In the genomic region with DNA sequence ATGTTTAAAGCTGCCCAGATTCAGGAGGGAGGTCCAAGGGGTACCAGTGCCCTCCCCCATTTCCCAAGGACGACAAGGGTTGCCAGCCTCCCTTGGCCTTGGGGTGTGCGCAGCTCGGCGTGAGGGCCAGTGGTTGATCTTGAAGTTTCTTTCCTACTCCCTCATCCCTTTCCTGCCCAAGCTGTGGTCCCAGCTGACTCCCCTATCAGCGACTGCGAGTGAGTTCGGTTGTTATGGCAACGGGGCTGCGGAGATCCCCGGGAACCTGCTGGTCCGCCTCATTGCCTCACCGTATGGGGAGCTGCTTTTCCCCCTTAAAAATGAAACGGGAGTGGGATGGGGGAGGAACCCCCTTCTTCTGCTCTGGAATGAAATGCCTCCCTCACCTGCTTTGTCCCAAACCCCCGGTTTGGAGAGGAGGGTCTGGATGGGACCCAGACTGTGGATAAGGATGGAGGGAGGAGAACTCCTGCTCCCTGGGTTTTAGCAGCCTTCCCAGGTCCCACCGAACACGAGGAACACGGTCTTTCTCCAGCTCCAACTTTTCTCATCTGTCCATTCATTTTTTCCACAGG, we compare ENCODE assay signal across 7 cellular contexts. TPM values are rescaled to one million over a fixed set of nuclear protein-coding genes. Genes with fewer than 3 reads are reported as not detected.
DNase-seq lines count a peak whose midpoint lies in the region; ATAC-seq and TF ChIP-seq lines count a peak whose summit lies in the region.
"Not testable (repeated sequence)": the region's sequence is repeated elsewhere in the genome, so short reads cannot be mapped to it uniquely, and the experiment has no call there.

No MANE protein-coding gene starts in this region.

- H3F3A ChIP-seq in neural cell (ENCODE audit: insufficient read depth, low read length, poor library complexity, severe bottlenecking): not testable (repeated sequence)

- H3K4me1 ChIP-seq in Caco-2; iPS-18a (ENCODE audit: control insufficient read depth, low read depth, low read length): not testable (repeated sequence)

- not testable (repeated sequence) for H3K27ac ChIP-seq in dorsolateral prefrontal cortex; iPS-18a (ENCODE audit: low read length)
- H3K27ac ChIP-seq in neural cell (ENCODE audit: low read length): peak overlapping the region; percentile 51

- intact Hi-C loops in Caco-2 (cut with micrococcal nuclease; ENCODE audit: unreplicated experiment); activated CD8-positive, alpha-beta T cell treated with anti-CD3 and anti-CD28 coated beads for 36 hours (cut with micrococcal nuclease); dorsolateral prefrontal cortex (cut with DNase I): not testable (repeated sequence)

- not testable (repeated sequence) for H2AFZ ChIP-seq in neural cell (ENCODE audit: low read depth, low read length)

- not testable (repeated sequence) for H3K27me3 ChIP-seq in Caco-2 (replicated peaks; ENCODE audit: control insufficient read depth, insufficient read depth, low read length); dorsolateral prefrontal cortex; iPS-18a (ENCODE audit: control insufficient read depth, insufficient read depth, low read length); neural cell (ENCODE audit: insufficient read depth, low read depth, low read length)

- H4K20me1 ChIP-seq in neural cell (ENCODE audit: insufficient read depth): not testable (repeated sequence)

- H3K27me3 Mint-ChIP-seq in Caco-2 (ENCODE audit: insufficient read depth, unreplicated experiment); activated CD8-positive, alpha-beta T cell treated with anti-CD3 and anti-CD28 coated beads for 36 hours: not testable (repeated sequence)

- DNase-seq in Caco-2: peak; percentile 36 to 50
- peak; percentile 65 for DNase-seq in NCI-H1105 treated with DMSO at 0.1 percent for 48 hours (lab: John Stamatoyannopoulos, UW)
- DNase-seq in NCI-H82 (lab: John Stamatoyannopoulos, UW): peak; percentile 72
- DNase-seq in activated CD8-positive, alpha-beta T cell treated with anti-CD3 and anti-CD28 coated beads for 36 hours: peak; percentile 31
- DNase-seq in dorsolateral prefrontal cortex: peak in 6 of 10 donors; percentile 24 to 59 (median 42)

- not testable (repeated sequence) for TF ChIP-seq EP300 in neural cell (conservative IDR thresholded peaks at IDR 0.05; ENCODE audit: poor library complexity, severe bottlenecking)

- CTCF ChIA-PET in Caco-2 (lab: Charles Lee); activated CD8-positive, alpha-beta T cell treated with anti-CD3 and anti-CD28 coated beads for 36 hours (lab: Charles Lee): not testable (repeated sequence)

- BruUV-seq in Caco-2 (replicated peaks; lab: Mats Ljungman, UMichigan): not testable (repeated sequence)

- TF ChIP-seq RAD21 in neural cell (conservative IDR thresholded peaks at IDR 0.05): not testable (repeated sequence)

- ATAC-seq in activated CD8-positive, alpha-beta T cell treated with anti-CD3 and anti-CD28 coated beads for 36 hours: not testable (repeated sequence)

- not testable (repeated sequence) for H3K9me3 ChIP-seq in Caco-2; iPS-18a (ENCODE audit: control insufficient read depth, low read depth, low read length); neural cell (ENCODE audit: low read length)

- not testable (repeated sequence) for H3K4me2 ChIP-seq in neural cell (ENCODE audit: low read length)

- H3K9me3 Mint-ChIP-seq in Caco-2 (ENCODE audit: unreplicated experiment); activated CD8-positive, alpha-beta T cell treated with anti-CD3 and anti-CD28 coated beads for 36 hours: not testable (repeated sequence)

- POLR2A ChIA-PET in Caco-2 (lab: Charles Lee); activated CD8-positive, alpha-beta T cell treated with anti-CD3 and anti-CD28 coated beads for 36 hours (lab: Charles Lee): not testable (repeated sequence)

- not testable (repeated sequence) for H3K9me2 ChIP-seq in neural cell (ENCODE audit: insufficient read depth, low read length)

- H3K36me3 ChIP-seq in Caco-2 (ENCODE audit: control insufficient read depth, insufficient read depth, low read length); iPS-18a (ENCODE audit: control insufficient read depth, low read depth, low read length); neural cell (ENCODE audit: insufficient read depth, low read length): not testable (repeated sequence)

- not testable (repeated sequence) for H3K36me3 Mint-ChIP-seq in Caco-2 (ENCODE audit: insufficient read depth, unreplicated experiment); activated CD8-positive, alpha-beta T cell treated with anti-CD3 and anti-CD28 coated beads for 36 hours (ENCODE audit: low read depth)

- not testable (repeated sequence) for H3K79me2 ChIP-seq in neural cell (replicated peaks; ENCODE audit: insufficient read depth, low read length)

- H3K4me3 Mint-ChIP-seq in Caco-2 (ENCODE audit: unreplicated experiment); activated CD8-positive, alpha-beta T cell treated with anti-CD3 and anti-CD28 coated beads for 36 hours: not testable (repeated sequence)

- not testable (repeated sequence) for TF ChIP-seq CTCF in Caco-2 (IDR thresholded peaks at IDR 0.05; ENCODE audit: insufficient read depth in 1 of 2, low read depth in 1 of 2, low read length in 1 of 2, severe bottlenecking in 1 of 2, unreplicated experiment in 1 of 2); activated CD8-positive, alpha-beta T cell treated with anti-CD3 and anti-CD28 coated beads for 36 hours (IDR thresholded peaks at IDR 0.05); dorsolateral prefrontal cortex (IDR thresholded peaks at IDR 0.05 in 54 of 56, conservative IDR thresholded peaks at IDR 0.05 in 2 of 56; ENCODE audit: low read depth in 1 of 56, partially characterized antibody in 56 of 56); neural cell (IDR thresholded peaks at IDR 0.05; ENCODE audit: poor library complexity, severe bottlenecking)

- H3K4me3 ChIP-seq in Caco-2 (ENCODE audit: low read depth, low read length): not testable (repeated sequence)
- H3K4me3 ChIP-seq in dorsolateral prefrontal cortex (peak overlapping the region in 7 of 59 donors; percentile 6 to 23 (median 10)), iPS-18a (ENCODE audit: low read length) (peak overlapping the region; percentile 13), neural cell (ENCODE audit: low read length) (peak overlapping the region; percentile 58)

- H3K4me1 Mint-ChIP-seq in Caco-2 (ENCODE audit: low read depth, unreplicated experiment): not testable (repeated sequence)
- H3K4me1 Mint-ChIP-seq in activated CD8-positive, alpha-beta T cell treated with anti-CD3 and anti-CD28 coated beads for 36 hours (ENCODE audit: low read depth): peaks cover 15% of the 10 kb centered on the region

- not testable (repeated sequence) for H3K9ac ChIP-seq in iPS-18a (ENCODE audit: low read length)
- H3K9ac ChIP-seq in neural cell (ENCODE audit: low read length): peak overlapping the region; percentile 34

- not testable (repeated sequence) for H3K27ac Mint-ChIP-seq in Caco-2 (ENCODE audit: unreplicated experiment); activated CD8-positive, alpha-beta T cell treated with anti-CD3 and anti-CD28 coated beads for 36 hours

TF ChIP-seq in neural cell, 6 proteins besides CTCF, POLR2A, EP300 and RAD21:
- peak; percentile 46 for TF ChIP-seq MXI1 (conservative IDR thresholded peaks at IDR 0.05; ENCODE audit: poor library complexity, severe bottlenecking)
- TF ChIP-seq SMC3 (conservative IDR thresholded peaks at IDR 0.05; ENCODE audit: poor library complexity): peak; percentile 43
TF ChIP-seq in neural cell: peak in this region for 2; not testable (repeated sequence) for 4.

RNA-seq across cellular contexts. Expression of a gene that starts 47.9 kb away (rescaled TPM):
- 16.9 and 17.6 TPM in 2 replicates for total RNA-seq in Caco-2 (2022)
- 10 to 100 TPM; 11.8 to 14.5 TPM for total RNA-seq in activated CD8-positive, alpha-beta T cell treated with anti-CD3 and anti-CD28 coated beads for 36 hours
- total RNA-seq in dorsolateral prefrontal cortex: 100 to 1,000 TPM in 119 of 120 experiments, 10 to 100 TPM in 1; 90.1 to 295 (median 174) TPM
- polyA plus RNA-seq in neural cell: 22.2 and 28.5 TPM in 2 replicates
- polyA minus RNA-seq in neural cell: 90.3 and 92.8 TPM in 2 replicates
